Comparison of ENCODE assay signal across 1 cellular context in genomic region chr19:14440049-14440448, GRCh38.
A peak's percentile ranks its signal among the peaks of the same experiment; 100 is the strongest.
TF ChIP-seq lines count a peak whose summit lies in the region.

No MANE protein-coding gene starts in this region.

TF ChIP-seq in HepG2, 621 proteins besides CTCF, POLR2A, EP300 and RAD21:
- peak; percentile 11; the same call in 1 of the 2 replicates for TF ChIP-seq ETV5 (CRISPR knock-in tag; IDR thresholded peaks at IDR 0.05; ENCODE audit: borderline replicate concordance)
- no peak for TF ChIP-seq HNRNPLL (IDR thresholded peaks at IDR 0.05; ENCODE audit: low read depth, low read length, poor library complexity, severe bottlenecking)
- TF ChIP-seq ZNF687 (CRISPR knock-in tag; IDR thresholded peaks at IDR 0.05): peak; percentile 18; the same call in 1 of the 2 replicates
- TF ChIP-seq GABPA (IDR thresholded peaks at IDR 0.05; ENCODE audit: low read depth, low read length): no peak; the same call in 1 of the 2 replicates
- TF ChIP-seq GABPA (CRISPR knock-in tag; IDR thresholded peaks at IDR 0.05; ENCODE audit: low read depth): peak; percentile 62
